In the genomic region with DNA sequence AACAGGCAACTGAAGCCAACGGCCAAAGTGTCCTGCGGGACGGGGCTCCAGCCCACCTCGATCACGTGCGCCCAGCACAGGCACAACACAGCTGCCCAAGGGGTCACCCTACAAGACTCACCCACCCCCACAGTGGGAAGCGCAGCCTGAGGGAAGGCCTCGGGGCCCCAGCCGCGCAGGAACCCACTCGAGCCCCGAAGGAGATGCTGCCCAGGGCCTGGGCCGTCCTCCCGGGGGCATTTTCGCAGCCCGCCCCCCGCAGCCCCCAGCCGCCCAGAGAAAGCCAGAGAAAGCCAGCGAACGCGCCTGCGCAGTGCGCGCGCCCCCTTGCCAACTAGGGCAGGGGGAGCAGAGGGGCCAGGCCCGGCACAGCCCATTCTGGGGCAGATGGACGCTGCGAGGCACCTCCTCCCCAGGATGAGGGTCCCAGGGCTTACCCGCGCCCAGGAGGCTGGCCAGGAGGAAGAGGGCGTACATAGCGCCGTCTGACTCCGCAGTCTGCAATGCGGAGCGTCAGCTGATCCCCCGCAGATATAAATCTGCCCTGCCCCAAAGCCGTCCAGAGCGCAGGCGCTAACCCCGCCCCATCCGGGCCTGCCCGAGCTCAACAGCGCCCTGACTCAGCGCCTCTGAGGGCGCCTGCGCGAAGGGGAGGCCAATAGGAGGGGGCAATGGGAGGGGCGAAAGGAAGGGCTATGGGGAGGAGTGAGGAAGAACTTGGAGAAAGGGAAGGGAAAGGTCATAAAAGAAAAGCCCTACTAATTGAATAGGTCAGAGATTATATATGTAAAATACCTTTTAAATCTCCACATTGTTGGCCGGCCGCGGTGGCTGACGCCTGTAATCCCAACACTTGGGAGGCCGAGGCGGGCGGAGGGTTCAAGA, we compare ENCODE assay signal across 8 cellular contexts. TPM values are rescaled to one million over a fixed set of nuclear protein-coding genes. Genes with fewer than 3 reads are reported as not detected.
A peak's percentile ranks its signal among the peaks of the same experiment; 100 is the strongest.
DNase-seq lines count a peak whose midpoint lies in the region; ATAC-seq, FAIRE-seq and TF ChIP-seq lines count a peak whose summit lies in the region.

A gene (minus strand): TSS at position 507 of the 885 bp plus-strand sequence. CDS start 30 bp downstream, at position 477.

- TF ChIP-seq POLR2A in GM12892 (IDR thresholded peaks at IDR 0.05; ENCODE audit: low read depth, low read length) (peak; percentile 99), heart left ventricle (IDR thresholded peaks at IDR 0.05) (peak in 1 of 2 donors; percentile 99)

- peak within 1 kb of the TSS; percentile 87 to 99 (median 98) for H3K27ac ChIP-seq in heart left ventricle

- 3 to 5% (median 4%) methylated on average over 43 to 56 of the region's 56 CpGs for WGBS in heart left ventricle, 4 donors

- H3K27me3 Mint-ChIP-seq in type B pancreatic cell: no peaks in the 10 kb centered on the region

- H3K36me3 ChIP-seq in heart left ventricle: no peaks in the 10 kb centered on the region

- peak within 1 kb of the TSS; percentile 95 for H3K4me3 Mint-ChIP-seq in type B pancreatic cell

- peaks cover 4 to 57% (median 42%) of the 10 kb centered on the region in 12 donors for H3K4me1 ChIP-seq in heart left ventricle

- ATAC-seq in HG02870 (IDR thresholded peaks at IDR 0.05; ENCODE audit: unreplicated experiment) (peak; percentile 87), heart left ventricle (peak; percentile 98 to 99 (median 99))

- FAIRE-seq in GM12892 (lab: Jason Lieb, UNC): peak; percentile 96

- no peaks in the 10 kb centered on the region for H3K27me3 ChIP-seq in heart left ventricle

- H3K9me3 ChIP-seq in heart left ventricle: no peaks in the 10 kb centered on the region

- peak within 1 kb of the TSS; percentile 78 to 99 (median 91) for H3K4me3 ChIP-seq in heart left ventricle

- peaks cover 7% of the 10 kb centered on the region for H3K36me3 Mint-ChIP-seq in type B pancreatic cell

- no peaks in the 10 kb centered on the region for H3K9me3 Mint-ChIP-seq in type B pancreatic cell

- peak within 1 kb of the TSS; percentile 92 for H3K27ac Mint-ChIP-seq in type B pancreatic cell

- H3K4me1 Mint-ChIP-seq in type B pancreatic cell (ENCODE audit: unreplicated experiment): peaks cover 34% of the 10 kb centered on the region

- TF ChIP-seq CTCF in heart left ventricle (IDR thresholded peaks at IDR 0.05): no peak
- no peak for TF ChIP-seq CTCF in type B pancreatic cell (conservative IDR thresholded peaks at IDR 0.05)

- intact Hi-C loops in T-helper 1 cell treated with Interleukin-12 subunit alpha and Interleukin-12 subunit beta and Interleukin-4 antibody, amounts not matched to agents 30 ng/mL and 1 ng/mL, for 36 hours (cut with micrococcal nuclease): loop anchor here (1.0 to 5.0 kb wide), 13 partner anchors 18 to 1244 kb away; a partner anchor contains a TSS
- intact Hi-C loops in heart left ventricle (cut with DNase I): loop anchor here in 1 of 10 donors (1.0 kb wide), 1 partner anchor 9 kb away; no protein-coding TSS in a partner anchor

- peak; percentile 99 for DNase-seq in GM12892 (ENCODE audit: insufficient read length)
- peak; percentile 94 for DNase-seq in NCI-H146 treated with DMSO at 0.1 percent for 48 hours (lab: John Stamatoyannopoulos, UW; ENCODE audit: unreplicated experiment)
- DNase-seq in amniotic epithelial cell (ENCODE audit: low read depth): peak; percentile 96
- DNase-seq in heart left ventricle: peak; percentile 99 to 100 (median 99)
- peak; percentile 99 for DNase-seq in pons (ENCODE audit: low spot score)
- peak; percentile 99 for DNase-seq in type B pancreatic cell (ENCODE audit: extremely low spot score, unreplicated experiment)

RNA-seq across cellular contexts. Expression of the gene that starts here (rescaled TPM):
- 150 TPM for polyA plus RNA-seq in GM12892 (2012; ENCODE audit: missing spikeins)
- total RNA-seq in T-helper 1 cell treated with Interleukin-12 subunit alpha and Interleukin-12 subunit beta and Interleukin-4 antibody, amounts not matched to agents 30 ng/mL and 1 ng/mL, for 36 hours: 188 and 192 TPM in 2 replicates
- 1,000 to 10,000 TPM; 1,282 to 2,171 (median 1,665) TPM for total RNA-seq in heart left ventricle
- 1,000 to 10,000 TPM in 1 of 2 donors, 100 to 1,000 TPM in 1; 454 to 1,132 TPM for polyA plus RNA-seq in heart left ventricle
- 487 and 577 TPM in 2 replicates for total RNA-seq in type B pancreatic cell (ENCODE audit: low replicate concordance)

Comparison
In these comparisons a context has a peak if more than half of its experiments do, and no peak if none do; other contexts are left out.
1. Peak in every context shown above with its lines: DNase-seq, ATAC-seq, H3K4me3 ChIP-seq and H3K27ac ChIP-seq.